ENCODE assay signal across 1 cellular context in the genomic region with DNA sequence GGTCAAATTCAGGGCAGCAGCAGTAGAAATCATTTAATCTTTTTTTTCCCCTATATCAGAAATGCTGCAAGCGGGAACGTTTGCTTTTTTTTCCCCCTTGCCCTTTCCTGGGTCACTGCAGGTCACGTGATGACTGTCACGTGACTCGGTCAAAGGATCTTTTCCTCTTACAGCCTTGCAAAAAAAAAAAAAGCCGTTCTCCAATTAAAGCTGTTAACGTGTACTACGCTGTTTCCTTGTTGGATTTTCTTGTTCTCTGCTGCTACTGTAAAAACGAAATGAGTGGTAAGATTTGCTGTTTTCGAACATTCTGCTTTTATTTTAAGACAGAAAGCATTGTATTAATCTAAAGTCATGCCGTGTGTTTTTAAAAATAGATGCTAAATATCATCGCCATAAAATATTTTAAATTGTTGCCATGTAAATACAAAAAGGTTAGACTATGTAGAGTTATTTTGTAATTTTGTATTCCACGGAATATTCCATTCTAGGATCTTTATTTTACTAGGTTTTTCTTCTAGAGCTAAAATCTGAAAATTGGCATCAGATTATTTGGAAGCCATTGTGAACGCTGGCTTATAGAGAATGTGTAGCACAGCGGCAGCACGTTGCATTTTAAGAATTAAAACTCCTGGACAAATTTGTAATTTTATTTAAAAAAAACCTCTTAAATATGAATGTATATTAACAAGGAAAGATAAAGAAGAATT.
TF ChIP-seq lines count a peak whose summit lies in the region.

No MANE protein-coding gene starts in this region.

TF ChIP-seq in HepG2, 621 proteins besides CTCF, POLR2A, EP300 and RAD21 (continued from another document and continues in another):
- TF ChIP-seq, protein P1, sequence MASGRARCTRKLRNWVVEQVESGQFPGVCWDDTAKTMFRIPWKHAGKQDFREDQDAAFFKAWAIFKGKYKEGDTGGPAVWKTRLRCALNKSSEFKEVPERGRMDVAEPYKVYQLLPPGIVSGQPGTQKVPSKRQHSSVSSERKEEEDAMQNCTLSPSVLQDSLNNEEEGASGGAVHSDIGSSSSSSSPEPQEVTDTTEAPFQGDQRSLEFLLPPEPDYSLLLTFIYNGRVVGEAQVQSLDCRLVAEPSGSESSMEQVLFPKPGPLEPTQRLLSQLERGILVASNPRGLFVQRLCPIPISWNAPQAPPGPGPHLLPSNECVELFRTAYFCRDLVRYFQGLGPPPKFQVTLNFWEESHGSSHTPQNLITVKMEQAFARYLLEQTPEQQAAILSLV (CRISPR knock-in tag; IDR thresholded peaks at IDR 0.05; ENCODE audit: borderline replicate concordance), result no peak
- TF ChIP-seq E2F2 (CRISPR knock-in tag; IDR thresholded peaks at IDR 0.05; ENCODE audit: borderline replicate concordance), result no peak
- TF ChIP-seq, protein P2, sequence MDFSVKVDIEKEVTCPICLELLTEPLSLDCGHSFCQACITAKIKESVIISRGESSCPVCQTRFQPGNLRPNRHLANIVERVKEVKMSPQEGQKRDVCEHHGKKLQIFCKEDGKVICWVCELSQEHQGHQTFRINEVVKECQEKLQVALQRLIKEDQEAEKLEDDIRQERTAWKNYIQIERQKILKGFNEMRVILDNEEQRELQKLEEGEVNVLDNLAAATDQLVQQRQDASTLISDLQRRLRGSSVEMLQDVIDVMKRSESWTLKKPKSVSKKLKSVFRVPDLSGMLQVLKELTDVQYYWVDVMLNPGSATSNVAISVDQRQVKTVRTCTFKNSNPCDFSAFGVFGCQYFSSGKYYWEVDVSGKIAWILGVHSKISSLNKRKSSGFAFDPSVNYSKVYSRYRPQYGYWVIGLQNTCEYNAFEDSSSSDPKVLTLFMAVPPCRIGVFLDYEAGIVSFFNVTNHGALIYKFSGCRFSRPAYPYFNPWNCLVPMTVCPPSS (IDR thresholded peaks at IDR 0.05), result 0 out of 2 replicates have a peak, but pooled peaks have one; percentile 51
- TF ChIP-seq ZNF34 (CRISPR knock-in tag; IDR thresholded peaks at IDR 0.05; ENCODE audit: borderline replicate concordance), result no peak
- TF ChIP-seq ZNF660 (CRISPR knock-in tag; IDR thresholded peaks at IDR 0.05; ENCODE audit: borderline replicate concordance, low read depth), result no peak
- no peak for TF ChIP-seq KLF12 (CRISPR knock-in tag; IDR thresholded peaks at IDR 0.05; ENCODE audit: borderline replicate concordance)
- TF ChIP-seq JARID2 (CRISPR knock-in tag; IDR thresholded peaks at IDR 0.05; ENCODE audit: insufficient replicate concordance), result no peak
- TF ChIP-seq, protein P3, sequence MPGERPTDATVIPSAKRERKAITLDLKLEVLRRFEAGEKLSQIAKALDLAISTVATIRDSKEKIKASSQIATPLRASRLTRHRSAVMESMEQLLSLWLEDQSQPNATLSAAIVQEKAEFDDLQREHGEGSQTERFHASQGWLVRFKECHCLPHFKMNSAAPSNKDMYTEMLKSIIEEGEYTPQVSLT (CRISPR knock-in tag; IDR thresholded peaks at IDR 0.05; ENCODE audit: borderline replicate concordance, low read depth), result no peak
- no peak for TF ChIP-seq TBX2 (CRISPR knock-in tag; IDR thresholded peaks at IDR 0.05; ENCODE audit: borderline replicate concordance)
- peak; percentile 87; the same call in 1 of the 2 replicates for TF ChIP-seq XBP1 (CRISPR knock-in tag; IDR thresholded peaks at IDR 0.05)
- no peak for TF ChIP-seq RORA (CRISPR knock-in tag; IDR thresholded peaks at IDR 0.05)
- no peak for TF ChIP-seq ZNF709 (CRISPR knock-in tag; IDR thresholded peaks at IDR 0.05)
- TF ChIP-seq MBNL3 (CRISPR knock-in tag; conservative IDR thresholded peaks at IDR 0.05), result no peak
- TF ChIP-seq HOXA7 (CRISPR knock-in tag; IDR thresholded peaks at IDR 0.05), result no peak
- peak; percentile 40; the same call in 1 of the 2 replicates for TF ChIP-seq ISL2 (CRISPR knock-in tag; IDR thresholded peaks at IDR 0.05)
- TF ChIP-seq MYC (CRISPR knock-in tag; IDR thresholded peaks at IDR 0.05; ENCODE audit: borderline replicate concordance), result no peak
- TF ChIP-seq, protein P4, sequence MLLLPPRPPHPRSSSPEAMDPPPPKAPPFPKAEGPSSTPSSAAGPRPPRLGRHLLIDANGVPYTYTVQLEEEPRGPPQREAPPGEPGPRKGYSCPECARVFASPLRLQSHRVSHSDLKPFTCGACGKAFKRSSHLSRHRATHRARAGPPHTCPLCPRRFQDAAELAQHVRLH (CRISPR knock-in tag; IDR thresholded peaks at IDR 0.05; ENCODE audit: borderline replicate concordance, low read depth), result no peak
- TF ChIP-seq, protein P5, sequence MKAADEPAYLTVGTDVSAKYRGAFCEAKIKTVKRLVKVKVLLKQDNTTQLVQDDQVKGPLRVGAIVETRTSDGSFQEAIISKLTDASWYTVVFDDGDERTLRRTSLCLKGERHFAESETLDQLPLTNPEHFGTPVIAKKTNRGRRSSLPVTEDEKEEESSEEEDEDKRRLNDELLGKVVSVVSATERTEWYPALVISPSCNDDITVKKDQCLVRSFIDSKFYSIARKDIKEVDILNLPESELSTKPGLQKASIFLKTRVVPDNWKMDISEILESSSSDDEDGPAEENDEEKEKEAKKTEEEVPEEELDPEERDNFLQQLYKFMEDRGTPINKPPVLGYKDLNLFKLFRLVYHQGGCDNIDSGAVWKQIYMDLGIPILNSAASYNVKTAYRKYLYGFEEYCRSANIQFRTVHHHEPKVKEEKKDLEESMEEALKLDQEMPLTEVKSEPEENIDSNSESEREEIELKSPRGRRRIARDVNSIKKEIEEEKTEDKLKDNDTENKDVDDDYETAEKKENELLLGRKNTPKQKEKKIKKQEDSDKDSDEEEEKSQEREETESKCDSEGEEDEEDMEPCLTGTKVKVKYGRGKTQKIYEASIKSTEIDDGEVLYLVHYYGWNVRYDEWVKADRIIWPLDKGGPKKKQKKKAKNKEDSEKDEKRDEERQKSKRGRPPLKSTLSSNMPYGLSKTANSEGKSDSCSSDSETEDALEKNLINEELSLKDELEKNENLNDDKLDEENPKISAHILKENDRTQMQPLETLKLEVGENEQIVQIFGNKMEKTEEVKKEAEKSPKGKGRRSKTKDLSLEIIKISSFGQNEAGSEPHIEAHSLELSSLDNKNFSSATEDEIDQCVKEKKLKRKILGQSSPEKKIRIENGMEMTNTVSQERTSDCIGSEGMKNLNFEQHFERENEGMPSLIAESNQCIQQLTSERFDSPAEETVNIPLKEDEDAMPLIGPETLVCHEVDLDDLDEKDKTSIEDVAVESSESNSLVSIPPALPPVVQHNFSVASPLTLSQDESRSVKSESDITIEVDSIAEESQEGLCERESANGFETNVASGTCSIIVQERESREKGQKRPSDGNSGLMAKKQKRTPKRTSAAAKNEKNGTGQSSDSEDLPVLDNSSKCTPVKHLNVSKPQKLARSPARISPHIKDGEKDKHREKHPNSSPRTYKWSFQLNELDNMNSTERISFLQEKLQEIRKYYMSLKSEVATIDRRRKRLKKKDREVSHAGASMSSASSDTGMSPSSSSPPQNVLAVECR (CRISPR knock-in tag; IDR thresholded peaks at IDR 0.05; ENCODE audit: borderline replicate concordance), result peak; percentile 48; the same call in 1 of the 2 replicates
- no peak for TF ChIP-seq ZNF180 (CRISPR knock-in tag; IDR thresholded peaks at IDR 0.05; ENCODE audit: borderline replicate concordance, low read depth)
- no peak for TF ChIP-seq ZNF556 (CRISPR knock-in tag; IDR thresholded peaks at IDR 0.05; ENCODE audit: borderline replicate concordance)
- no peak for TF ChIP-seq ZNF326 (CRISPR knock-in tag; IDR thresholded peaks at IDR 0.05; ENCODE audit: borderline replicate concordance)
- no peak for TF ChIP-seq MAFG (CRISPR knock-in tag; IDR thresholded peaks at IDR 0.05)
- TF ChIP-seq ZNF605 (CRISPR knock-in tag; IDR thresholded peaks at IDR 0.05), result no peak
- TF ChIP-seq FIP1L1 (IDR thresholded peaks at IDR 0.05; ENCODE audit: borderline replicate concordance, insufficient read depth, low read depth, low read length), result no peak
- TF ChIP-seq ZFP36 (IDR thresholded peaks at IDR 0.05; ENCODE audit: borderline replicate concordance, low read depth, low read length, partially characterized antibody), result no peak
- TF ChIP-seq, protein P6, sequence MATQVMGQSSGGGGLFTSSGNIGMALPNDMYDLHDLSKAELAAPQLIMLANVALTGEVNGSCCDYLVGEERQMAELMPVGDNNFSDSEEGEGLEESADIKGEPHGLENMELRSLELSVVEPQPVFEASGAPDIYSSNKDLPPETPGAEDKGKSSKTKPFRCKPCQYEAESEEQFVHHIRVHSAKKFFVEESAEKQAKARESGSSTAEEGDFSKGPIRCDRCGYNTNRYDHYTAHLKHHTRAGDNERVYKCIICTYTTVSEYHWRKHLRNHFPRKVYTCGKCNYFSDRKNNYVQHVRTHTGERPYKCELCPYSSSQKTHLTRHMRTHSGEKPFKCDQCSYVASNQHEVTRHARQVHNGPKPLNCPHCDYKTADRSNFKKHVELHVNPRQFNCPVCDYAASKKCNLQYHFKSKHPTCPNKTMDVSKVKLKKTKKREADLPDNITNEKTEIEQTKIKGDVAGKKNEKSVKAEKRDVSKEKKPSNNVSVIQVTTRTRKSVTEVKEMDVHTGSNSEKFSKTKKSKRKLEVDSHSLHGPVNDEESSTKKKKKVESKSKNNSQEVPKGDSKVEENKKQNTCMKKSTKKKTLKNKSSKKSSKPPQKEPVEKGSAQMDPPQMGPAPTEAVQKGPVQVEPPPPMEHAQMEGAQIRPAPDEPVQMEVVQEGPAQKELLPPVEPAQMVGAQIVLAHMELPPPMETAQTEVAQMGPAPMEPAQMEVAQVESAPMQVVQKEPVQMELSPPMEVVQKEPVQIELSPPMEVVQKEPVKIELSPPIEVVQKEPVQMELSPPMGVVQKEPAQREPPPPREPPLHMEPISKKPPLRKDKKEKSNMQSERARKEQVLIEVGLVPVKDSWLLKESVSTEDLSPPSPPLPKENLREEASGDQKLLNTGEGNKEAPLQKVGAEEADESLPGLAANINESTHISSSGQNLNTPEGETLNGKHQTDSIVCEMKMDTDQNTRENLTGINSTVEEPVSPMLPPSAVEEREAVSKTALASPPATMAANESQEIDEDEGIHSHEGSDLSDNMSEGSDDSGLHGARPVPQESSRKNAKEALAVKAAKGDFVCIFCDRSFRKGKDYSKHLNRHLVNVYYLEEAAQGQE (IDR thresholded peaks at IDR 0.05; ENCODE audit: borderline replicate concordance in 1 of 2, low read depth in 1 of 2, low read length in 2 of 2), result no peak
- TF ChIP-seq SOX6 (IDR thresholded peaks at IDR 0.05), result no peak
- TF ChIP-seq SOX6 (CRISPR knock-in tag; IDR thresholded peaks at IDR 0.05), result peak; percentile 23; the same call in 1 of the 2 replicates
- 0 out of 2 replicates have a peak, but pooled peaks have one; percentile 27 for TF ChIP-seq SIN3A (IDR thresholded peaks at IDR 0.05; ENCODE audit: borderline replicate concordance, low read depth, low read length)
- TF ChIP-seq NFIC (IDR thresholded peaks at IDR 0.05; ENCODE audit: low read length), result peak; percentile 76; the same call in 1 of the 2 replicates
- TF ChIP-seq ZNF558 (CRISPR knock-in tag; IDR thresholded peaks at IDR 0.05; ENCODE audit: borderline replicate concordance), result no peak
- TF ChIP-seq KDM5A (IDR thresholded peaks at IDR 0.05; ENCODE audit: borderline replicate concordance, low read length), result peak; percentile 92
- no peak; the same call in 1 of the 2 replicates for TF ChIP-seq ZSCAN9 (CRISPR knock-in tag; IDR thresholded peaks at IDR 0.05; ENCODE audit: borderline replicate concordance)
- TF ChIP-seq FOXP1 (IDR thresholded peaks at IDR 0.05), result no peak
- TF ChIP-seq FOXP1 (CRISPR knock-in tag; IDR thresholded peaks at IDR 0.05), result 0 out of 2 replicates have a peak, but pooled peaks have one; percentile 8
- no peak for TF ChIP-seq GPBP1L1 (CRISPR knock-in tag; IDR thresholded peaks at IDR 0.05)
- no peak for TF ChIP-seq POGK (CRISPR knock-in tag; conservative IDR thresholded peaks at IDR 0.05)
- TF ChIP-seq ZNF282 (IDR thresholded peaks at IDR 0.05; ENCODE audit: partially characterized antibody), result no peak
- no peak for TF ChIP-seq SYNCRIP (IDR thresholded peaks at IDR 0.05; ENCODE audit: insufficient read depth, low read depth, low read length)
- no peak for TF ChIP-seq SSRP1 (CRISPR knock-in tag; IDR thresholded peaks at IDR 0.05)
- no peak for TF ChIP-seq GLI4 (CRISPR knock-in tag; IDR thresholded peaks at IDR 0.05; ENCODE audit: borderline replicate concordance)
- TF ChIP-seq ZNF331 (CRISPR knock-in tag; IDR thresholded peaks at IDR 0.05), result peak; percentile 48; the same call in 1 of the 2 replicates
- TF ChIP-seq KLF9 (CRISPR knock-in tag; IDR thresholded peaks at IDR 0.05; ENCODE audit: low read depth), result no peak
- no peak for TF ChIP-seq ZNF782 (CRISPR knock-in tag; IDR thresholded peaks at IDR 0.05; ENCODE audit: borderline replicate concordance)
